ENCODE assay signal across 30 cellular contexts in the genomic region with DNA sequence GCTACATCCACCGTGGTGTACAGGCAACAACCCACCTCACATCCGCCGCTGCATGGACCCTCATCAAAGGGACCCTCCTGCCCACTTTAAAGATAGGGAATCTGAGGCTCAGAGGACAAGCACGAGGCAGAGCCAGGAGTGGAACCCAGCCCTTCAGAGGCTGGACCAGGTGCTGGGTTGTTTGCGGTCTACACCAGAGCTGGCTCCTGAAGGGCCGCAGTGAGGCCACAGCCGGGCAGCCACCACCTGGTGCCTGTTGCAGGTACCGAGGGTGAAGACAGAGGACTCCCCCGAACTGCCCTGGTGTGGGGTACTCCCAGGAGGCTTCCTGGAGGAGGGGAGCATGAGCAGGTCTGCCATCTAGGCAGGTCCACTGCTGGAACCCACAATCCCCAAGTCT.
"Had no signal": no experiment of that assay in that cellular context is flagged by ENCODE, and none has a peak within 500 bp of the region (broad histone marks: within the 10 kb centered on the region; RNA-seq: fewer than 3 reads in every experiment).

No MANE protein-coding gene starts in this region.

- FAIRE-seq: bronchial epithelial cell, TTC549 had no signal

- DNase-seq: activated B cell treated with CpG ODN at 0.5 μM for 24 hours; activated CD4-positive, alpha-beta memory T cell treated with anti-CD3 and anti-CD28 coated beads, Interleukin-2, amount 10 ng/mL, durations not matched to agents 7 days and 5 days; activated CD4-positive, alpha-beta T cell treated with anti-CD3 and anti-CD28 coated beads for 4 hours; activated CD4-positive, alpha-beta T cell treated with anti-CD3 and anti-CD28 coated beads, Interleukin-2, amount 10 ng/mL, durations not matched to agents 24 days and 14 days; activated CD4-positive, alpha-beta T cell treated with anti-CD3 and anti-CD28 coated beads, Interleukin-2, amount 50 U/mL, for 1 hour; activated CD4-positive, alpha-beta T cell treated with anti-CD3 and anti-CD28 coated beads, Interleukin-2, amount 50 U/mL, for 48 hours; activated CD4-positive, CD25-positive, alpha-beta regulatory T cell treated with anti-CD3 and anti-CD28 coated beads, Interleukin-2, amount 50 U/mL, for 72 hours; activated CD8-positive, alpha-beta memory T cell treated with anti-CD3 and anti-CD28 coated beads for 24 hours; activated CD8-positive, alpha-beta memory T cell treated with anti-CD3 and anti-CD28 coated beads, Interleukin-2, amount 10 ng/mL, durations not matched to agents 7 days and 5 days; activated CD8-positive, alpha-beta memory T cell treated with anti-CD3 and anti-CD28 coated beads, Interleukin-2, amount 50 U/mL, for 48 hours; activated CD8-positive, alpha-beta T cell treated with anti-CD3 and anti-CD28 coated beads, Interleukin-2, amount 10 ng/mL, durations not matched to agents 7 days and 5 days; activated effector memory CD4-positive, alpha-beta T cell treated with Interleukin-2 at 50 U/mL for 16 hours; activated gamma-delta T cell; activated naive CD4-positive, alpha-beta T cell treated with anti-CD3 and anti-CD28 coated beads, Interleukin-2, amount 10 ng/mL, durations not matched to agents 7 days and 5 days; activated naive CD4-positive, alpha-beta T cell treated with Interleukin-2 at 50 U/mL for 16 hours; activated naive CD8-positive, alpha-beta T cell treated with anti-CD3 and anti-CD28 coated beads, Interleukin-2, amount 10 ng/mL, durations not matched to agents 7 days and 5 days; activated naive CD8-positive, alpha-beta T cell treated with anti-CD3 and anti-CD28 coated beads, Interleukin-2, amount 50 U/mL, for 24 hours; activated T-cell treated with anti-CD3 and anti-CD28 coated beads, Interleukin-2, amount 50 U/mL, for 24 hours; activated T-cell treated with anti-CD3 and anti-CD28 coated beads, Interleukin-2, amount 50 U/mL, for 48 hours; amygdala; anterior cingulate cortex; caudate nucleus; cerebellar nuclear complex; T-helper 2 cell; T-helper 9 cell had no signal

- H3K27me3 ChIP-seq: ascending aorta, cardiac muscle cell had no signal

- H3K4me3 ChIP-seq: ascending aorta, cardiac muscle cell had no signal

- H3K36me3 ChIP-seq: ascending aorta, cardiac muscle cell had no signal

- H3K27ac ChIP-seq: ascending aorta, cardiac muscle cell, VCaP had no signal

- H3K9me3 ChIP-seq: ascending aorta had no signal

- H3K4me1 ChIP-seq: ascending aorta had no signal
